29 cellular contexts compared by ENCODE assay signal in the genomic region with DNA sequence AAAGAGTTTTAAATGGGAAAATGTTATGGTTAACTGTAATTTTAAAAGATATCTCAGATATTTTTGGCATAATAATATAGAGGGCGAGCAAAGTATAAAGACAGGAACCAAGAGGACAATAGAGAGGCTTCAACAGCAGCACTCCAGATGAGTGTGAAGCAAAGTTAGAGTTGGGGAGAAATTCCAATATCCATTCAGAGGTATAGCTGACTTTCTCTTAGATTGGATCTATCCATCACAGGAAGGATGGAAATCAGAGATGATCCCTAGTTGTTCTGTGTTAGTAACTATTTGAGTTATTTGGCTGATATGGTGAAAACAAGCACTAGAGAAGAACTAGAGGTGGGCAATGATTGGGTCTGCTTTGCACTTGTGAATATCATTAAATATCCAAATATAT.
"Had no signal": no experiment of that assay in that cellular context is flagged by ENCODE, and none has a peak within 500 bp of the region (broad histone marks: within the 10 kb centered on the region; RNA-seq: fewer than 3 reads in every experiment).

No MANE protein-coding gene starts in this region.

- DNase-seq: dermis blood vessel endothelial cell; effector memory CD8-positive, alpha-beta T cell; erythroblast; esophagus squamous epithelium; foreskin melanocyte; glutamatergic neuron; heart right ventricle; hippocampal formation; left ventricle myocardium superior; lower lobe of right lung; mucosa of descending colon; naive B cell; occipital lobe; ovary; posterior cingulate gyrus; psoas muscle; right cardiac atrium; sigmoid colon; stimulated activated CD4-positive, alpha-beta T cell treated with anti-CD3 and anti-CD28 coated beads, Interleukin-2, amount 100 ng/mL, for 24 hours; stimulated activated CD4-positive, alpha-beta T cell treated with anti-CD3 and anti-CD28 coated beads, Interleukin-4, amount 100 ng/mL, for 24 hours; stimulated activated naive CD4-positive, alpha-beta T cell treated with Interleukin-2 at 50 U/mL for 16 hours; stomach; thyroid gland; trophoblast cell had no signal

- H3K27ac Mint-ChIP-seq: effector memory CD8-positive, alpha-beta T cell; naive B cell; nephron; neural progenitor cell; stimulated activated effector memory CD8-positive, alpha-beta T cell treated with anti-CD3 and anti-CD28 coated beads, Interleukin-12 subunit alpha, Interleukin-12 subunit beta, amount 100 ng/mL, for 72 hours had no signal

- H3K36me3 Mint-ChIP-seq: naive B cell; neural progenitor cell; stimulated activated effector memory CD8-positive, alpha-beta T cell treated with anti-CD3 and anti-CD28 coated beads, Interleukin-12 subunit alpha, Interleukin-12 subunit beta, amount 100 ng/mL, for 72 hours had no signal

- ATAC-seq: effector memory CD8-positive, alpha-beta T cell; heart right ventricle; left ventricle myocardium superior; lower lobe of right lung; mucosa of descending colon; psoas muscle; right cardiac atrium; stimulated activated effector memory CD8-positive, alpha-beta T cell treated with anti-CD3 and anti-CD28 coated beads, Interleukin-12 subunit alpha, Interleukin-12 subunit beta, amount 100 ng/mL, for 72 hours had no signal

- H3K9me3 Mint-ChIP-seq: nephron, neural progenitor cell had no signal

- H3K27me3 ChIP-seq: esophagus squamous epithelium, heart right ventricle, neural progenitor cell, ovary, sigmoid colon, stomach, thyroid gland, vagina had no signal

- H3K36me3 ChIP-seq: esophagus squamous epithelium, heart right ventricle, lower lobe of right lung, neural progenitor cell, ovary, sigmoid colon, stomach, thyroid gland, vagina had no signal

- H3K4me1 ChIP-seq: esophagus squamous epithelium, heart right ventricle, lower lobe of right lung, psoas muscle, sigmoid colon, stomach, thyroid gland, vagina had no signal

- H3K9ac ChIP-seq: neural progenitor cell had no signal

- H3K27me3 Mint-ChIP-seq: effector memory CD8-positive, alpha-beta T cell; naive B cell had no signal

- H3K27ac ChIP-seq: coronary artery, esophagus squamous epithelium, heart right ventricle, lower lobe of right lung, neural progenitor cell, ovary, psoas muscle, sigmoid colon, stomach, thyroid gland, vagina had no signal

- H3K4me1 Mint-ChIP-seq: naive B cell; nephron; neural progenitor cell; stimulated activated effector memory CD8-positive, alpha-beta T cell treated with anti-CD3 and anti-CD28 coated beads, Interleukin-12 subunit alpha, Interleukin-12 subunit beta, amount 100 ng/mL, for 72 hours had no signal

- H3K4me3 Mint-ChIP-seq: effector memory CD8-positive, alpha-beta T cell; naive B cell; nephron; neural progenitor cell; stimulated activated effector memory CD8-positive, alpha-beta T cell treated with anti-CD3 and anti-CD28 coated beads, Interleukin-12 subunit alpha, Interleukin-12 subunit beta, amount 100 ng/mL, for 72 hours had no signal

- H3K4me3 ChIP-seq: coronary artery, esophagus squamous epithelium, heart right ventricle, lower lobe of right lung, mucosa of descending colon, neural progenitor cell, ovary, psoas muscle, sigmoid colon, stomach, thyroid gland, vagina had no signal
